Comparison of ENCODE assay signal across 17 cellular contexts in genomic region chr12:113082486-113083148, GRCh38. TPM values are rescaled to one million over a fixed set of nuclear protein-coding genes. Genes with fewer than 3 reads are reported as not detected.
DNase-seq lines count a peak whose midpoint lies in the region; ATAC-seq lines count a peak whose summit lies in the region.
"Had no signal": no experiment of that assay in that cellular context is flagged by ENCODE, and none has a peak within 500 bp of the region (broad histone marks: within the 10 kb centered on the region; RNA-seq: fewer than 3 reads in every experiment).

No MANE protein-coding gene starts in this region.

- POLR2A ChIA-PET in activated CD4-positive, alpha-beta memory T cell treated with anti-CD3 and anti-CD28 coated beads, Interleukin-2, amount 10 ng/mL, durations not matched to agents 7 days and 5 days (lab: Charles Lee): no interaction called here

- no peak overlapping the region for H3K4me3 Mint-ChIP-seq in activated T-cell treated with anti-CD3 and anti-CD28 coated beads, Interleukin-2, amount 50 U/mL, for 24 hours
- no peak overlapping the region for H3K4me3 Mint-ChIP-seq in activated T-cell treated with anti-CD3 and anti-CD28 coated beads, Interleukin-2, amount 50 U/mL, for 72 hours
- H3K4me3 Mint-ChIP-seq in activated CD4-positive, alpha-beta memory T cell treated with anti-CD3 and anti-CD28 coated beads, Interleukin-2, amount 10 ng/mL, durations not matched to agents 7 days and 5 days: no peak overlapping the region
- H3K4me3 Mint-ChIP-seq: activated CD8-positive, alpha-beta memory T cell treated with anti-CD3 and anti-CD28 coated beads, Interleukin-2, amount 10 ng/mL, durations not matched to agents 7 days and 5 days had no signal

- peaks cover 3% of the 10 kb centered on the region for H3K36me3 Mint-ChIP-seq in activated T-cell treated with anti-CD3 and anti-CD28 coated beads, Interleukin-2, amount 50 U/mL, for 24 hours (ENCODE audit: low read depth)
- peaks cover 0 to 1% of the 10 kb centered on the region in 2 donors for H3K36me3 Mint-ChIP-seq in activated T-cell treated with anti-CD3 and anti-CD28 coated beads, Interleukin-2, amount 50 U/mL, for 72 hours (ENCODE audit: insufficient read depth in 2 of 2)
- H3K36me3 Mint-ChIP-seq in activated CD4-positive, alpha-beta memory T cell treated with anti-CD3 and anti-CD28 coated beads, Interleukin-2, amount 10 ng/mL, durations not matched to agents 7 days and 5 days (ENCODE audit: low read depth): no peaks in the 10 kb centered on the region
- H3K36me3 Mint-ChIP-seq: activated CD8-positive, alpha-beta memory T cell treated with anti-CD3 and anti-CD28 coated beads, Interleukin-2, amount 10 ng/mL, durations not matched to agents 7 days and 5 days had no signal

- H3K4me1 Mint-ChIP-seq in activated T-cell treated with anti-CD3 and anti-CD28 coated beads, Interleukin-2, amount 50 U/mL, for 24 hours (ENCODE audit: low read depth): peaks cover 30% of the 10 kb centered on the region
- peaks cover 44% of the 10 kb centered on the region for H3K4me1 Mint-ChIP-seq in activated T-cell treated with anti-CD3 and anti-CD28 coated beads, Interleukin-2, amount 50 U/mL, for 72 hours (ENCODE audit: low read depth)
- H3K4me1 Mint-ChIP-seq in activated CD4-positive, alpha-beta memory T cell treated with anti-CD3 and anti-CD28 coated beads, Interleukin-2, amount 10 ng/mL, durations not matched to agents 7 days and 5 days: peaks cover 18% of the 10 kb centered on the region

- H3K27ac Mint-ChIP-seq in activated T-cell treated with anti-CD3 and anti-CD28 coated beads, Interleukin-2, amount 50 U/mL, for 24 hours: peak overlapping the region; percentile 51
- H3K27ac Mint-ChIP-seq in activated T-cell treated with anti-CD3 and anti-CD28 coated beads, Interleukin-2, amount 50 U/mL, for 72 hours: no peak overlapping the region
- no peak overlapping the region for H3K27ac Mint-ChIP-seq in activated CD4-positive, alpha-beta memory T cell treated with anti-CD3 and anti-CD28 coated beads, Interleukin-2, amount 10 ng/mL, durations not matched to agents 7 days and 5 days
- H3K27ac Mint-ChIP-seq: activated CD8-positive, alpha-beta memory T cell treated with anti-CD3 and anti-CD28 coated beads, Interleukin-2, amount 10 ng/mL, durations not matched to agents 7 days and 5 days had no signal

- ATAC-seq in activated T-cell treated with anti-CD3 and anti-CD28 coated beads, Interleukin-2, amount 50 U/mL, for 72 hours (replicated peaks in 1 of 2): no peak
- ATAC-seq in HG02759 (IDR thresholded peaks at IDR 0.05; ENCODE audit: unreplicated experiment): peak; percentile 68
- ATAC-seq: activated CD8-positive, alpha-beta memory T cell treated with anti-CD3 and anti-CD28 coated beads, Interleukin-2, amount 10 ng/mL, durations not matched to agents 7 days and 5 days had no signal

- no peaks in the 10 kb centered on the region for H3K9me3 Mint-ChIP-seq in activated T-cell treated with anti-CD3 and anti-CD28 coated beads, Interleukin-2, amount 50 U/mL, for 24 hours
- no peaks in the 10 kb centered on the region for H3K9me3 Mint-ChIP-seq in activated T-cell treated with anti-CD3 and anti-CD28 coated beads, Interleukin-2, amount 50 U/mL, for 72 hours
- H3K9me3 Mint-ChIP-seq in activated CD4-positive, alpha-beta memory T cell treated with anti-CD3 and anti-CD28 coated beads, Interleukin-2, amount 10 ng/mL, durations not matched to agents 7 days and 5 days: no peaks in the 10 kb centered on the region

- H3K27me3 Mint-ChIP-seq in activated T-cell treated with anti-CD3 and anti-CD28 coated beads, Interleukin-2, amount 50 U/mL, for 24 hours: no peaks in the 10 kb centered on the region
- no peaks in the 10 kb centered on the region for H3K27me3 Mint-ChIP-seq in activated T-cell treated with anti-CD3 and anti-CD28 coated beads, Interleukin-2, amount 50 U/mL, for 72 hours (ENCODE audit: low read depth)
- no peaks in the 10 kb centered on the region for H3K27me3 Mint-ChIP-seq in activated CD4-positive, alpha-beta memory T cell treated with anti-CD3 and anti-CD28 coated beads, Interleukin-2, amount 10 ng/mL, durations not matched to agents 7 days and 5 days
- H3K27me3 Mint-ChIP-seq: activated CD8-positive, alpha-beta memory T cell treated with anti-CD3 and anti-CD28 coated beads, Interleukin-2, amount 10 ng/mL, durations not matched to agents 7 days and 5 days had no signal

- DNase-seq in activated T-cell treated with anti-CD3 and anti-CD28 coated beads, Interleukin-2, amount 50 U/mL, for 24 hours: no peak
- DNase-seq in activated T-cell treated with anti-CD3 and anti-CD28 coated beads, Interleukin-2, amount 50 U/mL, for 72 hours: no peak
- DNase-seq in activated CD8-positive, alpha-beta memory T cell treated with anti-CD3 and anti-CD28 coated beads, Interleukin-2, amount 50 U/mL, for 48 hours: no peak
- no peak for DNase-seq in Ammon's horn (ENCODE audit: low spot score)
- DNase-seq in stimulated activated CD4-positive, alpha-beta T cell treated with anti-CD3 and anti-CD28 coated beads, Interleukin-2, amount 100 ng/mL, for 24 hours: no peak
- DNase-seq in activated CD4-positive, alpha-beta memory T cell treated with anti-CD3 and anti-CD28 coated beads, Interleukin-2, amount 10 ng/mL, durations not matched to agents 7 days and 5 days: no peak
- DNase-seq: activated CD8-positive, alpha-beta memory T cell treated with anti-CD3 and anti-CD28 coated beads, Interleukin-2, amount 10 ng/mL, durations not matched to agents 7 days and 5 days; anterior cingulate cortex; head of caudate nucleus; ovary; PC-9; stimulated activated naive CD4-positive, alpha-beta T cell treated with Interleukin-2 at 50 U/mL for 16 hours had no signal

- CTCF ChIA-PET in activated CD4-positive, alpha-beta memory T cell treated with anti-CD3 and anti-CD28 coated beads, Interleukin-2, amount 10 ng/mL, durations not matched to agents 7 days and 5 days (lab: Charles Lee): no interaction called here

- H3K27ac ChIP-seq in KOPT-K1 (ENCODE audit: low read depth, low read length, poor library complexity, severe bottlenecking): peak overlapping the region; percentile 1
- H3K27ac ChIP-seq: ovary, PC-9 had no signal

- no peaks in the 10 kb centered on the region for H3K9me3 ChIP-seq in KOPT-K1 (ENCODE audit: insufficient read depth, low read length, poor library complexity, severe bottlenecking)
- H3K9me3 ChIP-seq: ovary had no signal

- H3K36me3 ChIP-seq in KOPT-K1 (ENCODE audit: insufficient read depth, low read length): peaks cover 86% of the 10 kb centered on the region
- H3K36me3 ChIP-seq: ovary had no signal

RNA-seq across cellular contexts. Expression of gene DTX1, which starts 26.1 kb away (rescaled TPM):
- total RNA-seq in activated T-cell treated with anti-CD3 and anti-CD28 coated beads, Interleukin-2, amount 50 U/mL, for 72 hours: 10 to 100 TPM; 17.6 to 18.0 TPM
- total RNA-seq in activated CD4-positive, alpha-beta memory T cell treated with anti-CD3 and anti-CD28 coated beads, Interleukin-2, amount 10 ng/mL, durations not matched to agents 7 days and 5 days: under 1 TPM in 1 of 2 experiments, not detected in 1; 0.18 TPM
- total RNA-seq: T-helper 2 cell treated with Interferon-gamma antibody and Interleukin-4, amounts not matched to agents 100 ng/mL and 5 ng/mL, for 36 hours had no signal

RNA-seq across cellular contexts. Expression of gene RASAL1, which starts 52.9 kb away (rescaled TPM):
- total RNA-seq in activated T-cell treated with anti-CD3 and anti-CD28 coated beads, Interleukin-2, amount 50 U/mL, for 72 hours: 10 to 100 TPM in 1 of 2 donors, 1 to 10 TPM in 1; 6.7 to 13.4 TPM
- total RNA-seq in activated CD4-positive, alpha-beta memory T cell treated with anti-CD3 and anti-CD28 coated beads, Interleukin-2, amount 10 ng/mL, durations not matched to agents 7 days and 5 days: under 1 TPM; 0.10 to 0.35 TPM
- total RNA-seq: activated CD8-positive, alpha-beta memory T cell treated with anti-CD3 and anti-CD28 coated beads, Interleukin-2, amount 10 ng/mL, durations not matched to agents 7 days and 5 days; LHCN-M2; lung microvascular endothelial cell had no signal

Comparison
In these comparisons a context has a peak if more than half of its experiments do, and no peak if none do; other contexts are left out.
1. RNA of gene DTX1, which starts 26.1 kb away (total RNA-seq): 17.6 to 18.0 TPM in activated T-cell treated with anti-CD3 and anti-CD28 coated beads, Interleukin-2, amount 50 U/mL, for 72 hours; 0.18 TPM in activated CD4-positive, alpha-beta memory T cell treated with anti-CD3 and anti-CD28 coated beads, Interleukin-2, amount 10 ng/mL, durations not matched to agents 7 days and 5 days; every median in the first group is over 10 times any median in the second.
2. RNA of gene RASAL1, which starts 52.9 kb away (total RNA-seq): 6.7 to 13.4 TPM in activated T-cell treated with anti-CD3 and anti-CD28 coated beads, Interleukin-2, amount 50 U/mL, for 72 hours; 0.10 to 0.35 TPM in activated CD4-positive, alpha-beta memory T cell treated with anti-CD3 and anti-CD28 coated beads, Interleukin-2, amount 10 ng/mL, durations not matched to agents 7 days and 5 days; every median in the first group is over 4 times any median in the second.